Comparison of ENCODE assay signal across 18 cellular contexts in genomic region chr2:171469176-171469575, GRCh38. TPM values are rescaled to one million over a fixed set of nuclear protein-coding genes. Genes with fewer than 3 reads are reported as not detected.
DNase-seq lines count a peak whose midpoint lies in the region; ATAC-seq and TF ChIP-seq lines count a peak whose summit lies in the region.
"Had no signal": no experiment of that assay in that cellular context is flagged by ENCODE, and none has a peak within 500 bp of the region (broad histone marks: within the 10 kb centered on the region; RNA-seq: fewer than 3 reads in every experiment).

No MANE protein-coding gene starts in this region.

- DNase-seq in AG10803 (ENCODE audit: low read depth) (peak; percentile 61), SK-N-MC (ENCODE audit: low read depth, low spot score) (no peak), glomerular visceral epithelial cell (ENCODE audit: extremely low spot score) (peak; percentile 43), renal cortical epithelial cell (ENCODE audit: low read depth) (peak; percentile 32), SIG-M5 (lab: John Stamatoyannopoulos, UW) (no peak), NCI-H1092 treated with DMSO at 0.1 percent for 48 hours (lab: John Stamatoyannopoulos, UW) (no peak), coronary artery (ENCODE audit: low spot score) (no peak)
- DNase-seq: C1 segment of cervical spinal cord, DMS153, NCI-H1105, NCI-H187, NCI-H2171, NCI-H774 had no signal

- no peak for ATAC-seq in gastroesophageal sphincter
- ATAC-seq: GM12878, HCT116, K562, SK-N-SH treated with all-trans-retinoic acid at 6 μM for 48 hours had no signal

- no peak overlapping the region for H3K9ac ChIP-seq in SK-N-MC (ENCODE audit: insufficient read length)

- H3K27ac ChIP-seq in SK-N-MC (peak overlapping the region; percentile 39; the same call in 1 of the 2 replicates), gastroesophageal sphincter (no peak overlapping the region), coronary artery (no peak overlapping the region)

- no peaks in the 10 kb centered on the region for H3K27me3 ChIP-seq in gastroesophageal sphincter

- no peaks in the 10 kb centered on the region for H3K9me3 ChIP-seq in SK-N-MC (ENCODE audit: low read depth, low read length)
- no peaks in the 10 kb centered on the region for H3K9me3 ChIP-seq in gastroesophageal sphincter

- no peak for TF ChIP-seq EP300 in gastroesophageal sphincter (IDR thresholded peaks at IDR 0.05)

- no peak for TF ChIP-seq CTCF in AG10803 (conservative IDR thresholded peaks at IDR 0.05; ENCODE audit: low read length)
- no peak for TF ChIP-seq CTCF in gastroesophageal sphincter (IDR thresholded peaks at IDR 0.05)
- TF ChIP-seq CTCF in coronary artery (IDR thresholded peaks at IDR 0.05): no peak

- H3K36me3 ChIP-seq in SK-N-MC (ENCODE audit: insufficient read depth, low read length) (peaks cover 46% of the 10 kb centered on the region), gastroesophageal sphincter (peaks cover 4 to 65% of the 10 kb centered on the region in 2 donors)

- H3K4me3 ChIP-seq in AG10803 (ENCODE audit: low read length) (no peak overlapping the region), SK-N-MC (no peak overlapping the region), gastroesophageal sphincter (no peak overlapping the region), coronary artery (no peak overlapping the region)
- H3K4me3 ChIP-seq: GM12878, K562 had no signal

- no peak for TF ChIP-seq POLR2A in gastroesophageal sphincter (IDR thresholded peaks at IDR 0.05)

- 85 to 88% methylated on average over 4 of the region's 4 CpGs for WGBS in gastroesophageal sphincter (ENCODE audit: low coverage in 1 of 2), 2 donors

- H3K4me1 ChIP-seq in gastroesophageal sphincter: no peaks in the 10 kb centered on the region

RNA-seq across cellular contexts. Expression of gene DCAF17, which starts 35.1 kb away (rescaled TPM):
- 25.0 and 29.2 TPM in 2 replicates for total RNA-seq in renal cortical epithelial cell
- total RNA-seq in gastroesophageal sphincter: 10 to 100 TPM; 14.2 to 21.4 (median 18.6) TPM

RNA-seq across cellular contexts. Expression of gene METTL8, which starts 35.4 kb away (rescaled TPM):
- total RNA-seq in renal cortical epithelial cell: 37.3 and 48.3 TPM in 2 replicates
- 10 to 100 TPM; 28.6 to 44.0 (median 37.3) TPM for total RNA-seq in gastroesophageal sphincter

RNA-seq across cellular contexts. Expression of gene CYBRD1, which starts 53.1 kb away (rescaled TPM):
- 13.9 and 63.1 TPM in 2 replicates for total RNA-seq in renal cortical epithelial cell
- 100 to 1,000 TPM; 168 to 365 (median 242) TPM for total RNA-seq in gastroesophageal sphincter

Comparison
In these comparisons a context has a peak if more than half of its experiments do, and no peak if none do; other contexts are left out.
1. DNase-seq: peak in AG10803 (single experiment), glomerular visceral epithelial cell (single experiment) and renal cortical epithelial cell (single experiment); none in SK-N-MC (single experiment), SIG-M5 (single experiment), NCI-H1092 treated with DMSO at 0.1 percent for 48 hours (single experiment) and coronary artery (single experiment).